Comparison of ENCODE assay signal across 1 cellular context in the genomic region with DNA sequence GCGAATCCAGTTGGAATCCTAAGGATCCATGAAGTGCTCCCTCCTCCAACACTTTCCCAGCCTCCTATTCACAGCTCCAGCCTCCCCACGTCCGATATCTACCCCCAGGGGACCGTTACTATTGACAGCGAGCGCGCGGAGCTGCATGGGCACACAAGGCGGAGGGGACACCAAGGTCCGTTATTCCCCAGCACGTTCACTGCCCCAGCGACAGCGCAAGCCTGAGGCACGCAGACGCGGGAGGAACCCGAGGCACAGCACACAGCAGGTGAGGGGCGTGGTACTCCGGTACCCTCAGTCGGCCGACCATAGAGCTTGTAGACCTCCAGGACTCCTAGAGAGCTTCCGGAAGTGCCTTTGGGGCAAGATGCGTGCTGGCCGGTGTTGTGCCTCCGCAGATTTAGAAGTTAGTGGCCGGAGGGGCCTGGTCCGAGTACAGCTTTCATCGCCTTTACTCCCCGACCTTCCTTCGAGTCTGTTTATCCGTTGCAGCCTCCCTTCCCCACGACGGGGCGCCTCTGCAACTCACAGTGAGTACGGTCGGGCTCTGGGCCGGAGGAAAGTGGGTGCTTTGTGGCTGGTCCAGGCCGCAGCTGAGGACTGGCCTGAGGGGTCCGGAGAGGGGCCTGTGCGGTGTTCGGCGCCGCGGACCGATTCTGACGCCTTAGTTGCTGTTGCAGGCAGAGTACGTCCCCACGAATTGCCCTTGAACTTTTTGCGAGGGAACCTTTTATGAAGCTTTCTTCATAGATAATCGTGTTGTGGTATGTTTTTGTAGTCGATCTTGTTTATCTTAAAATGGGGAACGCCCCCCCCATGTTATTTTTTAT.
TF ChIP-seq lines count a peak whose summit lies in the region.

TSS of gene ZKSCAN8 (plus strand) at position 384 of the 830 bp plus-strand sequence. CDS start 6,525 bp downstream, outside the sequence.

TF ChIP-seq in HepG2, 621 proteins besides CTCF, POLR2A, EP300 and RAD21 (continued from another document and continues in another):
- TF ChIP-seq, protein P1, sequence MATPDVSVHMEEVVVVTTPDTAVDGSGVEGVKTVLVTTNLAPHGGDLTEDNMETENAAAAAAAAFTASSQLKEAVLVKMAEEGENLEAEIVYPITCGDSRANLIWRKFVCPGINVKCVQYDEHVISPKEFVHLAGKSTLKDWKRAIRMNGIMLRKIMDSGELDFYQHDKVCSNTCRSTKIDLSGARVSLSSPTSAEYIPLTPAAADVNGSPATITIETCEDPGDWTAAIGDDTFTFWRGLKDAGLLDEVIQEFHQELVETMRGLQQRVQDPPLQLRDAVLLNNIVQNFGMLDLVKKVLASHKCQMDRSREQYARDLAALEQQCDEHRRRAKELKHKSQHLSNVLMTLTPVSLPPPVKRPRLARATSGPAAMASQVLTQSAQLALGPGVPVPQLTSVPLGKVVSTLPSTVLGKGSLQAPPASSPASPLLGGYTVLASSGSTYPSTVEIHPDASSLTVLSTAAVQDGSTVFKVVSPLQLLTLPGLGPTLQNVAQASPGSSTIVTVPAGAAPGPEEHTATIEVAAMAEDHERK (CRISPR knock-in tag; IDR thresholded peaks at IDR 0.05; ENCODE audit: low read depth), result no peak; the same call in 1 of the 2 replicates
- TF ChIP-seq, protein P2, sequence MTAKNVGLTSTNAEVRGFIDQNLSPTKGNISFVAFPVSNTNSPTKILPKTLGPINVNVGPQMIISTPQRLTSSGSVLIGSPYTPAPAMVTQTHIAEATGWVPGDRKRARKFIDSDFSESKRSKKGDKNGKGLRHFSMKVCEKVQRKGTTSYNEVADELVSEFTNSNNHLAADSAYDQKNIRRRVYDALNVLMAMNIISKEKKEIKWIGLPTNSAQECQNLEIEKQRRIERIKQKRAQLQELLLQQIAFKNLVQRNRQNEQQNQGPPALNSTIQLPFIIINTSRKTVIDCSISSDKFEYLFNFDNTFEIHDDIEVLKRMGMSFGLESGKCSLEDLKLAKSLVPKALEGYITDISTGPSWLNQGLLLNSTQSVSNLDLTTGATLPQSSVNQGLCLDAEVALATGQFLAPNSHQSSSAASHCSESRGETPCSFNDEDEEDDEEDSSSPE (CRISPR knock-in tag; IDR thresholded peaks at IDR 0.05), result peak; percentile 79
- no peak; the same call in 1 of the 2 replicates for TF ChIP-seq ATF6 (CRISPR knock-in tag; conservative IDR thresholded peaks at IDR 0.05)
- TF ChIP-seq, protein P3, sequence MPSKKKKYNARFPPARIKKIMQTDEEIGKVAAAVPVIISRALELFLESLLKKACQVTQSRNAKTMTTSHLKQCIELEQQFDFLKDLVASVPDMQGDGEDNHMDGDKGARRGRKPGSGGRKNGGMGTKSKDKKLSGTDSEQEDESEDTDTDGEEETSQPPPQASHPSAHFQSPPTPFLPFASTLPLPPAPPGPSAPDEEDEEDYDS (CRISPR knock-in tag; IDR thresholded peaks at IDR 0.05), result peak; percentile 75
- TF ChIP-seq ONECUT2 (CRISPR knock-in tag; IDR thresholded peaks at IDR 0.05), result peak; percentile 37; the same call in 1 of the 2 replicates
- peak; percentile 95 for TF ChIP-seq ZNF639 (CRISPR knock-in tag; conservative IDR thresholded peaks at IDR 0.05)
- no peak for TF ChIP-seq CENPT (CRISPR knock-in tag; IDR thresholded peaks at IDR 0.05; ENCODE audit: low read depth)
- TF ChIP-seq MXI1 (IDR thresholded peaks at IDR 0.05; ENCODE audit: borderline replicate concordance, low read depth, low read length), result peak; percentile 88; the same call in 2 of the 3 replicates
- TF ChIP-seq GTF2F1 (IDR thresholded peaks at IDR 0.05; ENCODE audit: low read length), result no peak
- no peak for TF ChIP-seq ZBTB14 (CRISPR knock-in tag; IDR thresholded peaks at IDR 0.05)
- peak; percentile 55; the same call in 1 of the 2 replicates for TF ChIP-seq MAZ (IDR thresholded peaks at IDR 0.05; ENCODE audit: borderline replicate concordance, low read depth, low read length)
- peak; percentile 91 for TF ChIP-seq MAZ (CRISPR knock-in tag; IDR thresholded peaks at IDR 0.05; ENCODE audit: low read depth)
- peak; percentile 95 for TF ChIP-seq ZBTB25 (CRISPR knock-in tag; IDR thresholded peaks at IDR 0.05)
- no peak; the same call in 1 of the 2 replicates for TF ChIP-seq STAT5B (CRISPR knock-in tag; IDR thresholded peaks at IDR 0.05)
- 0 out of 2 replicates have a peak, but pooled peaks have one; percentile 75 for TF ChIP-seq ZNF576 (CRISPR knock-in tag; IDR thresholded peaks at IDR 0.05)
- TF ChIP-seq ZKSCAN1 (IDR thresholded peaks at IDR 0.05; ENCODE audit: low read length), result no peak
- TF ChIP-seq, protein P4, sequence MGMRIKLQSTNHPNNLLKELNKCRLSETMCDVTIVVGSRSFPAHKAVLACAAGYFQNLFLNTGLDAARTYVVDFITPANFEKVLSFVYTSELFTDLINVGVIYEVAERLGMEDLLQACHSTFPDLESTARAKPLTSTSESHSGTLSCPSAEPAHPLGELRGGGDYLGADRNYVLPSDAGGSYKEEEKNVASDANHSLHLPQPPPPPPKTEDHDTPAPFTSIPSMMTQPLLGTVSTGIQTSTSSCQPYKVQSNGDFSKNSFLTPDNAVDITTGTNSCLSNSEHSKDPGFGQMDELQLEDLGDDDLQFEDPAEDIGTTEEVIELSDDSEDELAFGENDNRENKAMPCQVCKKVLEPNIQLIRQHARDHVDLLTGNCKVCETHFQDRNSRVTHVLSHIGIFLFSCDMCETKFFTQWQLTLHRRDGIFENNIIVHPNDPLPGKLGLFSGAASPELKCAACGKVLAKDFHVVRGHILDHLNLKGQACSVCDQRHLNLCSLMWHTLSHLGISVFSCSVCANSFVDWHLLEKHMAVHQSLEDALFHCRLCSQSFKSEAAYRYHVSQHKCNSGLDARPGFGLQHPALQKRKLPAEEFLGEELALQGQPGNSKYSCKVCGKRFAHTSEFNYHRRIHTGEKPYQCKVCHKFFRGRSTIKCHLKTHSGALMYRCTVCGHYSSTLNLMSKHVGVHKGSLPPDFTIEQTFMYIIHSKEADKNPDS (CRISPR knock-in tag; IDR thresholded peaks at IDR 0.05), result peak; percentile 95; the same call in 1 of the 2 replicates
- no peak for TF ChIP-seq ATF1 (CRISPR knock-in tag; IDR thresholded peaks at IDR 0.05)
- no peak for TF ChIP-seq HMGA1 (CRISPR knock-in tag; conservative IDR thresholded peaks at IDR 0.05)
- TF ChIP-seq HOXD1 (CRISPR knock-in tag; IDR thresholded peaks at IDR 0.05), result 0 out of 2 replicates have a peak, but pooled peaks have one; percentile 67
- peak; percentile 43 for TF ChIP-seq TOPORS (CRISPR knock-in tag; IDR thresholded peaks at IDR 0.05)
- TF ChIP-seq AHR (CRISPR knock-in tag; IDR thresholded peaks at IDR 0.05), result peak; percentile 95
- TF ChIP-seq DNMT1 (CRISPR knock-in tag; IDR thresholded peaks at IDR 0.05), result peak; percentile 86; the same call in 1 of the 2 replicates
- 0 out of 2 replicates have a peak, but pooled peaks have one; percentile 81 for TF ChIP-seq ZBED4 (CRISPR knock-in tag; IDR thresholded peaks at IDR 0.05; ENCODE audit: borderline replicate concordance)
- TF ChIP-seq, protein P5, sequence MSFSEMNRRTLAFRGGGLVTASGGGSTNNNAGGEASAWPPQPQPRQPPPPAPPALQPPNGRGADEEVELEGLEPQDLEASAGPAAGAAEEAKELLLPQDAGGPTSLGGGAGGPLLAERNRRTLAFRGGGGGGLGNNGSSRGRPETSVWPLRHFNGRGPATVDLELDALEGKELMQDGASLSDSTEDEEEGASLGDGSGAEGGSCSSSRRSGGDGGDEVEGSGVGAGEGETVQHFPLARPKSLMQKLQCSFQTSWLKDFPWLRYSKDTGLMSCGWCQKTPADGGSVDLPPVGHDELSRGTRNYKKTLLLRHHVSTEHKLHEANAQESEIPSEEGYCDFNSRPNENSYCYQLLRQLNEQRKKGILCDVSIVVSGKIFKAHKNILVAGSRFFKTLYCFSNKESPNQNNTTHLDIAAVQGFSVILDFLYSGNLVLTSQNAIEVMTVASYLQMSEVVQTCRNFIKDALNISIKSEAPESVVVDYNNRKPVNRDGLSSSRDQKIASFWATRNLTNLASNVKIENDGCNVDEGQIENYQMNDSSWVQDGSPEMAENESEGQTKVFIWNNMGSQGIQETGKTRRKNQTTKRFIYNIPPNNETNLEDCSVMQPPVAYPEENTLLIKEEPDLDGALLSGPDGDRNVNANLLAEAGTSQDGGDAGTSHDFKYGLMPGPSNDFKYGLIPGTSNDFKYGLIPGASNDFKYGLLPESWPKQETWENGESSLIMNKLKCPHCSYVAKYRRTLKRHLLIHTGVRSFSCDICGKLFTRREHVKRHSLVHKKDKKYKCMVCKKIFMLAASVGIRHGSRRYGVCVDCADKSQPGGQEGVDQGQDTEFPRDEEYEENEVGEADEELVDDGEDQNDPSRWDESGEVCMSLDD (CRISPR knock-in tag; IDR thresholded peaks at IDR 0.05; ENCODE audit: borderline replicate concordance), result peak; percentile 49; the same call in 1 of the 2 replicates
- TF ChIP-seq SP4 (CRISPR knock-in tag; IDR thresholded peaks at IDR 0.05), result peak; percentile 68
- TF ChIP-seq, protein P6, sequence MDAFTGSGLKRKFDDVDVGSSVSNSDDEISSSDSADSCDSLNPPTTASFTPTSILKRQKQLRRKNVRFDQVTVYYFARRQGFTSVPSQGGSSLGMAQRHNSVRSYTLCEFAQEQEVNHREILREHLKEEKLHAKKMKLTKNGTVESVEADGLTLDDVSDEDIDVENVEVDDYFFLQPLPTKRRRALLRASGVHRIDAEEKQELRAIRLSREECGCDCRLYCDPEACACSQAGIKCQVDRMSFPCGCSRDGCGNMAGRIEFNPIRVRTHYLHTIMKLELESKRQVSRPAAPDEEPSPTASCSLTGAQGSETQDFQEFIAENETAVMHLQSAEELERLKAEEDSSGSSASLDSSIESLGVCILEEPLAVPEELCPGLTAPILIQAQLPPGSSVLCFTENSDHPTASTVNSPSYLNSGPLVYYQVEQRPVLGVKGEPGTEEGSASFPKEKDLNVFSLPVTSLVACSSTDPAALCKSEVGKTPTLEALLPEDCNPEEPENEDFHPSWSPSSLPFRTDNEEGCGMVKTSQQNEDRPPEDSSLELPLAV (CRISPR knock-in tag; conservative IDR thresholded peaks at IDR 0.05; ENCODE audit: low read depth), result 0 out of 2 replicates have a peak, but pooled peaks have one; percentile 60
- peak; percentile 95; the same call in 1 of the 2 replicates for TF ChIP-seq ZNF343 (CRISPR knock-in tag; IDR thresholded peaks at IDR 0.05)
- no peak for TF ChIP-seq MBD4 (IDR thresholded peaks at IDR 0.05; ENCODE audit: borderline replicate concordance, low read length)
